Comparison of ENCODE assay signal across 14 cellular contexts in genomic region chr13:77457989-77458388, GRCh38.
"Had no signal": no experiment of that assay in that cellular context is flagged by ENCODE, and none has a peak within 500 bp of the region (broad histone marks: within the 10 kb centered on the region; RNA-seq: fewer than 3 reads in every experiment).

No MANE protein-coding gene starts in this region.

- H3K4me3 ChIP-seq: heart left ventricle, spleen, tibial artery, upper lobe of left lung, uterus had no signal

- H3K4me1 ChIP-seq: tibial artery, uterus had no signal

- DNase-seq: effector memory CD4-positive, alpha-beta T cell; heart left ventricle; hippocampal formation; left colon; naive thymus-derived CD4-positive, alpha-beta T cell; nephron progenitor cell; spleen; stimulated activated CD4-positive, alpha-beta T cell treated with anti-CD3 and anti-CD28 coated beads, Interleukin-15, amount 100 ng/mL, for 24 hours; stimulated activated CD4-positive, alpha-beta T cell treated with anti-CD3 and anti-CD28 coated beads, Interleukin-1b, Interleukin-23, amount 100 ng/mL, for 48 hours; stimulated activated CD4-positive, alpha-beta T cell treated with anti-CD3 and anti-CD28 coated beads, Interleukin-4, amount 100 ng/mL, for 24 hours; tibial artery; upper lobe of left lung; uterus had no signal

- H3K9me3 ChIP-seq: heart left ventricle, neutrophil, spleen, tibial artery, upper lobe of left lung, uterus had no signal

- H3K27ac ChIP-seq: heart left ventricle, neutrophil, spleen, tibial artery, upper lobe of left lung, uterus had no signal

- H3K36me3 ChIP-seq: heart left ventricle, neutrophil, spleen, tibial artery, upper lobe of left lung, uterus had no signal

- H3K27me3 ChIP-seq: neutrophil, spleen, tibial artery, upper lobe of left lung, uterus had no signal
